In genomic region chr2:120680136-120680761, GRCh38 we compare ENCODE assay signal across 8 cellular contexts. TPM values are rescaled to one million over a fixed set of nuclear protein-coding genes. Genes with fewer than 3 reads are reported as not detected.
DNase-seq lines count a peak whose midpoint lies in the region; ATAC-seq and TF ChIP-seq lines count a peak whose summit lies in the region.

No MANE protein-coding gene starts in this region.

- TF ChIP-seq CTCF in AG09309 (IDR thresholded peaks at IDR 0.05; ENCODE audit: control insufficient read depth, insufficient read depth, low read depth, low read length, missing control alignments) (peak; percentile 76), PC-3 (conservative IDR thresholded peaks at IDR 0.05; ENCODE audit: low read depth, low read length) (peak; percentile 60), fibroblast of lung (conservative IDR thresholded peaks at IDR 0.05 in 1 of 2, IDR thresholded peaks at IDR 0.05 in 1 of 2; ENCODE audit: low read depth in 1 of 2, low read length in 2 of 2) (peak; percentile 57 to 61), neural cell (IDR thresholded peaks at IDR 0.05; ENCODE audit: poor library complexity, severe bottlenecking) (peak; percentile 93)

- no peaks in the 10 kb centered on the region for H4K20me1 ChIP-seq in PC-3 (ENCODE audit: low read length)
- no peaks in the 10 kb centered on the region for H4K20me1 ChIP-seq in fibroblast of lung (ENCODE audit: control insufficient read depth, extremely low read depth, insufficient read depth, low read length)
- no peaks in the 10 kb centered on the region for H4K20me1 ChIP-seq in neural cell (ENCODE audit: insufficient read depth)

- DNase-seq in AG09309 (ENCODE audit: low read depth), result peak; percentile 51
- peak; percentile 87 for DNase-seq in PC-3
- DNase-seq in activated T-cell treated with anti-CD3 and anti-CD28 coated beads, Interleukin-2, amount 50 U/mL, for 1 hour, result peak; percentile 71
- peak; percentile 79 to 91 for DNase-seq in fibroblast of lung (ENCODE audit: low read depth in 2 of 2)
- peak; percentile 26 to 70 (median 60) for DNase-seq in stimulated activated naive CD4-positive, alpha-beta T cell (lab: John Stamatoyannopoulos, UW)

- H3F3A ChIP-seq in PC-3 (ENCODE audit: low read length, unreplicated experiment), result no peaks in the 10 kb centered on the region
- no peaks in the 10 kb centered on the region for H3F3A ChIP-seq in neural cell (ENCODE audit: insufficient read depth, low read length, poor library complexity, severe bottlenecking)

- H3K4me3 Mint-ChIP-seq in IgD-negative memory B cell, result peak overlapping the region in 1 of 4 donors; percentile 66

- H3K4me1 ChIP-seq in PC-3 (ENCODE audit: insufficient read depth, low read length) (peaks cover 14% of the 10 kb centered on the region), fibroblast of lung (ENCODE audit: control insufficient read depth, extremely low read depth, insufficient read depth, low read length) (peaks cover 3% of the 10 kb centered on the region)

- H2AFZ ChIP-seq in PC-3 (ENCODE audit: low read length) (peak overlapping the region; percentile 62), fibroblast of lung (ENCODE audit: low read length) (no peak overlapping the region), neural cell (ENCODE audit: low read depth, low read length) (no peak overlapping the region)

- H3K4me1 Mint-ChIP-seq in IgD-negative memory B cell, result peaks cover 0 to 4% (median 2%) of the 10 kb centered on the region in 3 donors

- no peaks in the 10 kb centered on the region for H3K36me3 Mint-ChIP-seq in IgD-negative memory B cell

- H3K9me3 Mint-ChIP-seq in IgD-negative memory B cell, result no peaks in the 10 kb centered on the region

- H3K27me3 Mint-ChIP-seq in IgD-negative memory B cell, result peaks cover 24% of the 10 kb centered on the region

- no peaks in the 10 kb centered on the region for H3K9me3 ChIP-seq in PC-3 (ENCODE audit: low read length)
- no peaks in the 10 kb centered on the region for H3K9me3 ChIP-seq in fibroblast of lung (ENCODE audit: control insufficient read depth, insufficient read depth, low read depth, low read length)
- no peaks in the 10 kb centered on the region for H3K9me3 ChIP-seq in neural cell (ENCODE audit: low read length)

- BruUV-seq in PC-3 (replicated peaks; lab: Mats Ljungman, UMichigan), result no TSS peak

- H3K4me3 ChIP-seq in AG09309 (ENCODE audit: control insufficient read depth, low read depth, low read length) (no peak overlapping the region), PC-3 (ENCODE audit: low read length) (0 out of 2 replicates have a peak overlapping the region, but pooled peaks have one; percentile 22), fibroblast of lung (replicated peaks in 1 of 4; ENCODE audit: control extremely low read depth in 1 of 4, insufficient read depth in 1 of 4, low read depth in 3 of 4, low read length in 4 of 4) (no peak overlapping the region), neural cell (ENCODE audit: low read length) (no peak overlapping the region)

- H3K27ac Mint-ChIP-seq in IgD-negative memory B cell, result peak overlapping the region; percentile 49 to 76 (median 76)

- H3K79me2 ChIP-seq in PC-3 (ENCODE audit: low read length), result no peaks in the 10 kb centered on the region
- H3K79me2 ChIP-seq in fibroblast of lung (ENCODE audit: control insufficient read depth, insufficient read depth, low read length), result no peaks in the 10 kb centered on the region
- no peaks in the 10 kb centered on the region for H3K79me2 ChIP-seq in neural cell (replicated peaks; ENCODE audit: insufficient read depth, low read length)

- H3K9ac ChIP-seq in PC-3 (ENCODE audit: low read length) (no peak overlapping the region), fibroblast of lung (ENCODE audit: insufficient read depth, low read length) (no peak overlapping the region), neural cell (ENCODE audit: low read length) (no peak overlapping the region)

- POLR2A ChIA-PET in PC-3 (lab: Charles Lee; ENCODE audit: unreplicated experiment), result interaction anchor here (0.6 kb wide), 1 partner anchor 8 kb away, joined by 3 read pairs; no protein-coding TSS in a partner anchor

- ATAC-seq in GM19023 (IDR thresholded peaks at IDR 0.05; ENCODE audit: unreplicated experiment), result peak; percentile 82
- ATAC-seq in PC-3, result peak; percentile 77

- H3K9me2 ChIP-seq in PC-3 (replicated peaks; ENCODE audit: low read length) (no peaks in the 10 kb centered on the region), neural cell (ENCODE audit: insufficient read depth, low read length) (no peaks in the 10 kb centered on the region)

- peak; percentile 94 for TF ChIP-seq RAD21 in neural cell (conservative IDR thresholded peaks at IDR 0.05)

- TF ChIP-seq EP300 in neural cell (conservative IDR thresholded peaks at IDR 0.05; ENCODE audit: poor library complexity, severe bottlenecking), result no peak

- H3K36me3 ChIP-seq in PC-3 (ENCODE audit: low read depth, low read length) (no peaks in the 10 kb centered on the region), fibroblast of lung (ENCODE audit: control insufficient read depth, insufficient read depth, low read length) (no peaks in the 10 kb centered on the region), neural cell (ENCODE audit: insufficient read depth, low read length) (no peaks in the 10 kb centered on the region)

- H3K27ac ChIP-seq in PC-3 (ENCODE audit: low read length) (no peak overlapping the region), fibroblast of lung (ENCODE audit: insufficient read depth, low read length) (no peak overlapping the region), neural cell (ENCODE audit: low read length) (no peak overlapping the region)

- CTCF ChIA-PET in PC-3 (lab: Charles Lee), result interaction anchor here (0.6 to 1.0 kb wide), 6 partner anchors 127 to 428 kb away, joined by 3 to 4 read pairs (median 4); no protein-coding TSS in a partner anchor

- H3K4me2 ChIP-seq in PC-3 (ENCODE audit: low read length) (peak overlapping the region; percentile 71), fibroblast of lung (ENCODE audit: extremely low read depth, insufficient read depth, low read length) (no peak overlapping the region), neural cell (ENCODE audit: low read length) (no peak overlapping the region)

- intact Hi-C loops in PC-3 (cut with micrococcal nuclease), result loop anchor here (1.0 to 2.0 kb wide), 3 partner anchors 237 to 367 kb away; no protein-coding TSS in a partner anchor

- H3K27me3 ChIP-seq in PC-3 (ENCODE audit: low read length), result no peaks in the 10 kb centered on the region
- H3K27me3 ChIP-seq in fibroblast of lung (ENCODE audit: control insufficient read depth, insufficient read depth, low read length), result peaks cover 9% of the 10 kb centered on the region
- peaks cover 8% of the 10 kb centered on the region for H3K27me3 ChIP-seq in neural cell (ENCODE audit: insufficient read depth, low read depth, low read length)

TF ChIP-seq in neural cell, 6 proteins besides CTCF, POLR2A, EP300 and RAD21:
- TF ChIP-seq SMC3 (conservative IDR thresholded peaks at IDR 0.05; ENCODE audit: poor library complexity) (peak; percentile 97), POLR2AphosphoS5 (IDR thresholded peaks at IDR 0.05) (no peak), MXI1 (conservative IDR thresholded peaks at IDR 0.05; ENCODE audit: poor library complexity, severe bottlenecking) (no peak)
TF ChIP-seq in neural cell: peak in this region for 1.

RNA-seq across cellular contexts. Expression of gene GLI2, which starts 55.4 kb away (rescaled TPM):
- polyA plus RNA-seq in IgD-negative memory B cell, result not detected
- 4.0 and 30.3 TPM in 2 replicates for total RNA-seq in PC-3 (2014; rRNA removed)
- total RNA-seq in fibroblast of lung, result 3.3 TPM in 2 replicates
- polyA plus RNA-seq in fibroblast of lung, result 2.8 and 3.8 TPM in 2 replicates
- polyA plus RNA-seq in fibroblast of lung (2012), result 6.3 and 7.8 TPM in 2 replicates
- 12.4 and 15.0 TPM in 2 replicates for polyA minus RNA-seq in fibroblast of lung (ENCODE audit: low replicate concordance)
- 0.14 and 0.48 TPM in 2 replicates for polyA plus RNA-seq in neural cell
- polyA minus RNA-seq in neural cell, result under 0.01 and 0.46 TPM in 2 replicates
